In the genomic region with DNA sequence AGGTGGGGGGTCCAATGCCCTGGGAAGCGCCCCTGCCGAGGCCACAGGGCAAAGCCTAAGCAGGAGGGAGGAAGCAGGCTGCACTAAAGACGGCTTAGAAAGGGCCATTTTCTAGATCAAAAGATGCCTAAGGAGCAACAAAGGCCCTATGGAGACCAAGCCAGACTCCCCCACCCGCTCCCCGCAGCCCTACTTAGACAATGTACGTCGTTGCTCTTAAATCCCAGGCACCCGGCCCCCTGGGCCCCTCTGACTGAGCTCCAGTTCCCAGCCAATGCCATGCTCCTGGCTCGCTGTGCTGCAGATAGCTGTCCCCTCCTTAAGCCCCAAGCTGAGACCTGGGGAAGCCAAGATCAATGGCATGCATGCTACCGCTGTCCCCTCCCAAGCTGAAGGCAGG, we compare ENCODE assay signal across 14 cellular contexts. TPM values are rescaled to one million over a fixed set of nuclear protein-coding genes. Genes with fewer than 3 reads are reported as not detected.
A peak's percentile ranks its signal among the peaks of the same experiment; 100 is the strongest.
DNase-seq lines count a peak whose midpoint lies in the region; ATAC-seq and TF ChIP-seq lines count a peak whose summit lies in the region.
"Had no signal": no experiment of that assay in that cellular context is flagged by ENCODE, and none has a peak within 500 bp of the region (broad histone marks: within the 10 kb centered on the region; RNA-seq: fewer than 3 reads in every experiment).

No MANE protein-coding gene starts in this region.

- TF ChIP-seq CTCF in natural killer cell (IDR thresholded peaks at IDR 0.05): no peak
- TF ChIP-seq CTCF in neural progenitor cell (IDR thresholded peaks at IDR 0.05): no peak
- TF ChIP-seq CTCF in type B pancreatic cell (conservative IDR thresholded peaks at IDR 0.05): no peak

- no peaks in the 10 kb centered on the region for H3K36me3 Mint-ChIP-seq in natural killer cell treated with Interleukin-12 subunit alpha and Interleukin-12 subunit beta and Interleukin-15 and Interleukin-18, amount 100 ng/mL, for 72 hours
- H3K36me3 Mint-ChIP-seq in natural killer cell (no peaks in the 10 kb centered on the region), neural progenitor cell (peaks cover 7% of the 10 kb centered on the region), type B pancreatic cell (peaks cover 9% of the 10 kb centered on the region)

- H2AK5ac ChIP-seq in mesendoderm (ENCODE audit: low read length): no peak overlapping the region

- H3K4me3 Mint-ChIP-seq in natural killer cell treated with Interleukin-12 subunit alpha and Interleukin-12 subunit beta and Interleukin-15 and Interleukin-18, amount 100 ng/mL, for 72 hours: no peak overlapping the region
- no peak overlapping the region for H3K4me3 Mint-ChIP-seq in natural killer cell
- H3K4me3 Mint-ChIP-seq in neural progenitor cell: no peak overlapping the region
- no peak overlapping the region for H3K4me3 Mint-ChIP-seq in type B pancreatic cell

- no peak overlapping the region for H3K56ac ChIP-seq in mesendoderm (ENCODE audit: low read length)

- no peak overlapping the region for H3K23ac ChIP-seq in mesendoderm (ENCODE audit: low read length)

- intact Hi-C loops in natural killer cell (cut with micrococcal nuclease): no loop called here

- H3K4me3 ChIP-seq in ectodermal cell (ENCODE audit: insufficient read depth, low read depth, low read length): peak overlapping the region; percentile 2
- H3K4me3 ChIP-seq in neural progenitor cell: no peak overlapping the region
- H3K4me3 ChIP-seq in mesendoderm (ENCODE audit: low read length): no peak overlapping the region
- H3K4me3 ChIP-seq: A549 had no signal

- no peak overlapping the region for H3K18ac ChIP-seq in mesendoderm (ENCODE audit: low read length)

- H3K4ac ChIP-seq in mesendoderm (ENCODE audit: low read depth, low read length): no peak overlapping the region

- H3K4me1 ChIP-seq in ectodermal cell (ENCODE audit: control insufficient read depth, insufficient read depth, low read length): peaks cover 6% of the 10 kb centered on the region
- peaks cover 14% of the 10 kb centered on the region for H3K4me1 ChIP-seq in neural progenitor cell
- no peaks in the 10 kb centered on the region for H3K4me1 ChIP-seq in mesendoderm (ENCODE audit: control insufficient read depth, low read depth, low read length)
- H3K4me1 ChIP-seq: A549 had no signal

- H3K36me3 ChIP-seq in ectodermal cell (ENCODE audit: control insufficient read depth, insufficient read depth, low read length): no peaks in the 10 kb centered on the region
- H3K36me3 ChIP-seq in neural progenitor cell: no peaks in the 10 kb centered on the region
- H3K36me3 ChIP-seq in mesendoderm (ENCODE audit: control insufficient read depth, insufficient read depth, low read length): no peaks in the 10 kb centered on the region

- no peak overlapping the region for H2BK15ac ChIP-seq in mesendoderm (replicated peaks; ENCODE audit: low read depth)

- H4K20me1 ChIP-seq in neural progenitor cell (ENCODE audit: low read depth): peaks cover 72% of the 10 kb centered on the region

- no peak for ATAC-seq in natural killer cell treated with Interleukin-12 subunit alpha and Interleukin-12 subunit beta and Interleukin-15 and Interleukin-18, amount 100 ng/mL, for 72 hours
- ATAC-seq in natural killer cell (no peak), GM21619 (IDR thresholded peaks at IDR 0.05; ENCODE audit: unreplicated experiment) (no peak)
- ATAC-seq: A549, HCT116, PC-3 had no signal

- H3K9me3 ChIP-seq in ectodermal cell (ENCODE audit: control insufficient read depth, low read length) (no peaks in the 10 kb centered on the region), neural progenitor cell (ENCODE audit: low read depth) (no peaks in the 10 kb centered on the region)
- H3K9me3 ChIP-seq: A549 had no signal

- no peaks in the 10 kb centered on the region for H3K9me3 Mint-ChIP-seq in natural killer cell treated with Interleukin-12 subunit alpha and Interleukin-12 subunit beta and Interleukin-15 and Interleukin-18, amount 100 ng/mL, for 72 hours
- H3K9me3 Mint-ChIP-seq in natural killer cell (no peaks in the 10 kb centered on the region), neural progenitor cell (no peaks in the 10 kb centered on the region), type B pancreatic cell (no peaks in the 10 kb centered on the region)

- no peak overlapping the region for H2BK120ac ChIP-seq in mesendoderm (ENCODE audit: low read depth, low read length)

- no peak overlapping the region for H4K8ac ChIP-seq in mesendoderm (ENCODE audit: low read depth, low read length)

- H3K9ac ChIP-seq in neural progenitor cell: no peak overlapping the region
- no peak overlapping the region for H3K9ac ChIP-seq in mesendoderm (ENCODE audit: low read length)

- peak; percentile 6 for DNase-seq in natural killer cell treated with Interleukin-12 subunit alpha and Interleukin-12 subunit beta and Interleukin-15 and Interleukin-18, amount 100 ng/mL, for 72 hours (ENCODE audit: low spot score)
- DNase-seq in natural killer cell: no peak
- peak; percentile 83 for DNase-seq in neural progenitor cell (ENCODE audit: low spot score)
- DNase-seq in activated CD4-positive, alpha-beta T cell treated with anti-CD3 and anti-CD28 coated beads, Interleukin-2, amount 50 U/mL, for 1 hour: no peak
- no peak for DNase-seq in mesendoderm
- DNase-seq in type B pancreatic cell (ENCODE audit: extremely low spot score, unreplicated experiment): no peak
- DNase-seq: NCI-H1092, NCI-H345, PC-3 had no signal

- H3K27me3 Mint-ChIP-seq in natural killer cell treated with Interleukin-12 subunit alpha and Interleukin-12 subunit beta and Interleukin-15 and Interleukin-18, amount 100 ng/mL, for 72 hours: no peaks in the 10 kb centered on the region
- no peaks in the 10 kb centered on the region for H3K27me3 Mint-ChIP-seq in natural killer cell (ENCODE audit: low read depth in 2 of 2)
- H3K27me3 Mint-ChIP-seq in neural progenitor cell (ENCODE audit: insufficient read depth, low read depth): no peaks in the 10 kb centered on the region
- H3K27me3 Mint-ChIP-seq in type B pancreatic cell: no peaks in the 10 kb centered on the region

- H3K27me3 ChIP-seq in ectodermal cell (ENCODE audit: control insufficient read depth, insufficient read depth, low read length, poor library complexity, severe bottlenecking) (no peaks in the 10 kb centered on the region), neural progenitor cell (no peaks in the 10 kb centered on the region), mesendoderm (ENCODE audit: insufficient read depth, low read length, poor library complexity) (no peaks in the 10 kb centered on the region)

- 24 to 25% methylated on average over 10 of the region's 10 CpGs for WGBS in ectodermal cell, 2 experiments
- WGBS in mesendoderm (ENCODE audit: extremely low coverage, insufficient coverage, low lambda C conversion rate): no CpG with 5 or more reads among the region's 10 CpGs

- no peak overlapping the region for H3K27ac ChIP-seq in ectodermal cell (ENCODE audit: insufficient read depth, low read depth, low read length, poor library complexity, severe bottlenecking)
- H3K27ac ChIP-seq in neural progenitor cell: no peak overlapping the region
- no peak overlapping the region for H3K27ac ChIP-seq in mesendoderm (ENCODE audit: low read depth, low read length)
- H3K27ac ChIP-seq: A549, C4-2B had no signal

- no peak overlapping the region for H3K27ac Mint-ChIP-seq in natural killer cell treated with Interleukin-12 subunit alpha and Interleukin-12 subunit beta and Interleukin-15 and Interleukin-18, amount 100 ng/mL, for 72 hours
- H3K27ac Mint-ChIP-seq in natural killer cell (no peak overlapping the region), neural progenitor cell (no peak overlapping the region), type B pancreatic cell (no peak overlapping the region)

- peaks cover 21% of the 10 kb centered on the region for H3K79me1 ChIP-seq in mesendoderm (ENCODE audit: low read length)

- H2AFZ ChIP-seq in neural progenitor cell (replicated peaks): no peak overlapping the region

- H3F3A ChIP-seq in neural progenitor cell (ENCODE audit: low read depth): peaks cover 7% of the 10 kb centered on the region

- peaks cover 17 to 19% of the 10 kb centered on the region in 2 donors for H3K4me1 Mint-ChIP-seq in natural killer cell treated with Interleukin-12 subunit alpha and Interleukin-12 subunit beta and Interleukin-15 and Interleukin-18, amount 100 ng/mL, for 72 hours (ENCODE audit: low read depth in 2 of 2)
- H3K4me1 Mint-ChIP-seq in natural killer cell (peaks cover 21 to 25% of the 10 kb centered on the region in 2 donors), neural progenitor cell (peaks cover 12% of the 10 kb centered on the region), type B pancreatic cell (ENCODE audit: unreplicated experiment) (peaks cover 19% of the 10 kb centered on the region)

- H3K4me2 ChIP-seq in neural progenitor cell (peak overlapping the region; percentile 73), mesendoderm (ENCODE audit: low read length) (no peak overlapping the region)
- H3K4me2 ChIP-seq: A549 had no signal

- H4K5ac ChIP-seq in mesendoderm (ENCODE audit: low read length): no peak overlapping the region

- H3K79me2 ChIP-seq in neural progenitor cell (ENCODE audit: low read depth) (peaks cover 8% of the 10 kb centered on the region), mesendoderm (ENCODE audit: control insufficient read depth, insufficient read depth, low read length) (peaks cover 23% of the 10 kb centered on the region)

- no peak overlapping the region for H2BK5ac ChIP-seq in mesendoderm (ENCODE audit: low read length)

RNA-seq across cellular contexts. Expression of a gene that starts 10.3 kb away (rescaled TPM):
- 10 to 100 TPM; 11.8 to 21.9 TPM for total RNA-seq in natural killer cell treated with Interleukin-12 subunit alpha and Interleukin-12 subunit beta and Interleukin-15 and Interleukin-18, amount 100 ng/mL, for 72 hours
- total RNA-seq in natural killer cell (1 to 10 TPM; 4.9 to 9.2 (median 6.7) TPM), neural progenitor cell (ENCODE audit: low replicate concordance) (16.8 and 18.0 TPM in 2 replicates), type B pancreatic cell (ENCODE audit: low replicate concordance) (8.1 and 11.6 TPM in 2 replicates)
- polyA plus RNA-seq in ectodermal cell (2013, experiment 1 of 4): 13.5 TPM
- 11.4 TPM for polyA plus RNA-seq in ectodermal cell (2013, experiment 2 of 4)
- polyA plus RNA-seq in ectodermal cell (2013, experiment 3 of 4): 6.9 TPM
- polyA plus RNA-seq in ectodermal cell (2013, experiment 4 of 4): 8.8 TPM
- polyA plus RNA-seq in mesendoderm (2013, experiment 1 of 2): 5.6 TPM
- 6.2 TPM for polyA plus RNA-seq in mesendoderm (2013, experiment 2 of 2)

Comparison
In these comparisons a context has a peak if more than half of its experiments do, and no peak if none do; other contexts are left out.
1. DNase-seq: peak in natural killer cell treated with Interleukin-12 subunit alpha and Interleukin-12 subunit beta and Interleukin-15 and Interleukin-18, amount 100 ng/mL, for 72 hours (single experiment) and neural progenitor cell (single experiment); none in natural killer cell (single experiment), activated CD4-positive, alpha-beta T cell treated with anti-CD3 and anti-CD28 coated beads, Interleukin-2, amount 50 U/mL, for 1 hour (single experiment), mesendoderm (single experiment) and type B pancreatic cell (single experiment).